ENCODE assay signal across 3 cellular contexts in the genomic region with DNA sequence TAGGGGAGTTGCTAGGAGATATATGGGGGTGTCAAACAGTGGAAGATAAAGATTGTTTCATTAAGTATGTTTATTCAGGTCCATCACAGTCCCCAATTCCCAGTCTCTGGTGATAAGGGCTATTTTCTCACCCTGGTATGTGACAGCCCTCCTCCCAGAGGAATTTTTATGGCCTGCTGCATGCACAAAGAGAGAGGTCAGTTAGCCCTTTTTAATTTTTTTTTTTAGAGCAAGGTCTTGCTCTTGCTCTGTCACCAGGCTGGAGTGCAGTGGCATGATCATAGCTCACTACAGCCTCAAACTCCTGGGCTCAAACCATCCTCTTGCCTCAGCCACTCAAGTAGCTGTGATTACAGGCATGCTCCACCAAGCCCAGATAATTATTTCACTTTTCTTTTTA.
A peak's percentile ranks its signal among the peaks of the same experiment; 100 is the strongest.
TF ChIP-seq lines count a peak whose summit lies in the region.

No MANE protein-coding gene starts in this region.

TF ChIP-seq in SK-N-SH treated with all-trans-retinoic acid at 6 μM for 48 hours, 23 proteins besides CTCF, POLR2A, EP300 and RAD21:
- TF ChIP-seq, protein P1, sequence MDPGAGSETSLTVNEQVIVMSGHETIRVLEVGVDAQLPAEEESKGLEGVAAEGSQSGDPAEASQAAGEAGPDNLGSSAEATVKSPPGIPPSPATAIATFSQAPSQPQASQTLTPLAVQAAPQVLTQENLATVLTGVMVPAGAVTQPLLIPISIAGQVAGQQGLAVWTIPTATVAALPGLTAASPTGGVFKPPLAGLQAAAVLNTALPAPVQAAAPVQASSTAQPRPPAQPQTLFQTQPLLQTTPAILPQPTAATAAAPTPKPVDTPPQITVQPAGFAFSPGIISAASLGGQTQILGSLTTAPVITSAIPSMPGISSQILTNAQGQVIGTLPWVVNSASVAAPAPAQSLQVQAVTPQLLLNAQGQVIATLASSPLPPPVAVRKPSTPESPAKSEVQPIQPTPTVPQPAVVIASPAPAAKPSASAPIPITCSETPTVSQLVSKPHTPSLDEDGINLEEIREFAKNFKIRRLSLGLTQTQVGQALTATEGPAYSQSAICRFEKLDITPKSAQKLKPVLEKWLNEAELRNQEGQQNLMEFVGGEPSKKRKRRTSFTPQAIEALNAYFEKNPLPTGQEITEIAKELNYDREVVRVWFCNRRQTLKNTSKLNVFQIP (CRISPR knock-in tag; IDR thresholded peaks at IDR 0.05; ENCODE audit: borderline replicate concordance, low read depth): no peak
- TF ChIP-seq ISL1 (CRISPR knock-in tag; IDR thresholded peaks at IDR 0.05): peak; percentile 18; the same call in 1 of the 2 replicates
TF ChIP-seq in SK-N-SH treated with all-trans-retinoic acid at 6 μM for 48 hours: peak in this region for 1.

TF ChIP-seq in SK-N-SH, 30 proteins besides CTCF, POLR2A, EP300 and RAD21 (continued from another document):
- TF ChIP-seq NFIC (IDR thresholded peaks at IDR 0.05; ENCODE audit: borderline replicate concordance) (no peak), RCOR1 (IDR thresholded peaks at IDR 0.05; ENCODE audit: low read length) (no peak), TEAD4 (IDR thresholded peaks at IDR 0.05; ENCODE audit: borderline replicate concordance, insufficient read depth) (no peak), SMC3 (IDR thresholded peaks at IDR 0.05; ENCODE audit: low read depth, low read length) (no peak), TAF1 (IDR thresholded peaks at IDR 0.05; ENCODE audit: borderline replicate concordance, low read depth, low read length) (no peak)
- TF ChIP-seq, protein P2, sequence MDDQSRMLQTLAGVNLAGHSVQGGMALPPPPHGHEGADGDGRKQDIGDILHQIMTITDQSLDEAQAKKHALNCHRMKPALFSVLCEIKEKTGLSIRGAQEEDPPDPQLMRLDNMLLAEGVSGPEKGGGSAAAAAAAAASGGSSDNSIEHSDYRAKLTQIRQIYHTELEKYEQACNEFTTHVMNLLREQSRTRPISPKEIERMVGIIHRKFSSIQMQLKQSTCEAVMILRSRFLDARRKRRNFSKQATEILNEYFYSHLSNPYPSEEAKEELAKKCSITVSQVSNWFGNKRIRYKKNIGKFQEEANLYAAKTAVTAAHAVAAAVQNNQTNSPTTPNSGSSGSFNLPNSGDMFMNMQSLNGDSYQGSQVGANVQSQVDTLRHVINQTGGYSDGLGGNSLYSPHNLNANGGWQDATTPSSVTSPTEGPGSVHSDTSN (IDR thresholded peaks at IDR 0.05): no peak

TF ChIP-seq in WTC11, 78 proteins besides CTCF, POLR2A, EP300 and RAD21 (continued from another document):
- TF ChIP-seq, protein P3, sequence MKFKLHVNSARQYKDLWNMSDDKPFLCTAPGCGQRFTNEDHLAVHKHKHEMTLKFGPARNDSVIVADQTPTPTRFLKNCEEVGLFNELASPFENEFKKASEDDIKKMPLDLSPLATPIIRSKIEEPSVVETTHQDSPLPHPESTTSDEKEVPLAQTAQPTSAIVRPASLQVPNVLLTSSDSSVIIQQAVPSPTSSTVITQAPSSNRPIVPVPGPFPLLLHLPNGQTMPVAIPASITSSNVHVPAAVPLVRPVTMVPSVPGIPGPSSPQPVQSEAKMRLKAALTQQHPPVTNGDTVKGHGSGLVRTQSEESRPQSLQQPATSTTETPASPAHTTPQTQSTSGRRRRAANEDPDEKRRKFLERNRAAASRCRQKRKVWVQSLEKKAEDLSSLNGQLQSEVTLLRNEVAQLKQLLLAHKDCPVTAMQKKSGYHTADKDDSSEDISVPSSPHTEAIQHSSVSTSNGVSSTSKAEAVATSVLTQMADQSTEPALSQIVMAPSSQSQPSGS (CRISPR knock-in tag; IDR thresholded peaks at IDR 0.05; ENCODE audit: borderline replicate concordance, low read depth): no peak
- TF ChIP-seq, protein P4, sequence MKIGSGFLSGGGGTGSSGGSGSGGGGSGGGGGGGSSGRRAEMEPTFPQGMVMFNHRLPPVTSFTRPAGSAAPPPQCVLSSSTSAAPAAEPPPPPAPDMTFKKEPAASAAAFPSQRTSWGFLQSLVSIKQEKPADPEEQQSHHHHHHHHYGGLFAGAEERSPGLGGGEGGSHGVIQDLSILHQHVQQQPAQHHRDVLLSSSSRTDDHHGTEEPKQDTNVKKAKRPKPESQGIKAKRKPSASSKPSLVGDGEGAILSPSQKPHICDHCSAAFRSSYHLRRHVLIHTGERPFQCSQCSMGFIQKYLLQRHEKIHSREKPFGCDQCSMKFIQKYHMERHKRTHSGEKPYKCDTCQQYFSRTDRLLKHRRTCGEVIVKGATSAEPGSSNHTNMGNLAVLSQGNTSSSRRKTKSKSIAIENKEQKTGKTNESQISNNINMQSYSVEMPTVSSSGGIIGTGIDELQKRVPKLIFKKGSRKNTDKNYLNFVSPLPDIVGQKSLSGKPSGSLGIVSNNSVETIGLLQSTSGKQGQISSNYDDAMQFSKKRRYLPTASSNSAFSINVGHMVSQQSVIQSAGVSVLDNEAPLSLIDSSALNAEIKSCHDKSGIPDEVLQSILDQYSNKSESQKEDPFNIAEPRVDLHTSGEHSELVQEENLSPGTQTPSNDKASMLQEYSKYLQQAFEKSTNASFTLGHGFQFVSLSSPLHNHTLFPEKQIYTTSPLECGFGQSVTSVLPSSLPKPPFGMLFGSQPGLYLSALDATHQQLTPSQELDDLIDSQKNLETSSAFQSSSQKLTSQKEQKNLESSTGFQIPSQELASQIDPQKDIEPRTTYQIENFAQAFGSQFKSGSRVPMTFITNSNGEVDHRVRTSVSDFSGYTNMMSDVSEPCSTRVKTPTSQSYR (CRISPR knock-in tag; IDR thresholded peaks at IDR 0.05): no peak
- TF ChIP-seq, protein P5, sequence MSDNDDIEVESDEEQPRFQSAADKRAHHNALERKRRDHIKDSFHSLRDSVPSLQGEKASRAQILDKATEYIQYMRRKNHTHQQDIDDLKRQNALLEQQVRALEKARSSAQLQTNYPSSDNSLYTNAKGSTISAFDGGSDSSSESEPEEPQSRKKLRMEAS (CRISPR knock-in tag; IDR thresholded peaks at IDR 0.05): no peak
- TF ChIP-seq JAZF1 (CRISPR knock-in tag; IDR thresholded peaks at IDR 0.05): no peak
- no peak for TF ChIP-seq TEAD4 (CRISPR knock-in tag; IDR thresholded peaks at IDR 0.05)
- TF ChIP-seq, protein P6, sequence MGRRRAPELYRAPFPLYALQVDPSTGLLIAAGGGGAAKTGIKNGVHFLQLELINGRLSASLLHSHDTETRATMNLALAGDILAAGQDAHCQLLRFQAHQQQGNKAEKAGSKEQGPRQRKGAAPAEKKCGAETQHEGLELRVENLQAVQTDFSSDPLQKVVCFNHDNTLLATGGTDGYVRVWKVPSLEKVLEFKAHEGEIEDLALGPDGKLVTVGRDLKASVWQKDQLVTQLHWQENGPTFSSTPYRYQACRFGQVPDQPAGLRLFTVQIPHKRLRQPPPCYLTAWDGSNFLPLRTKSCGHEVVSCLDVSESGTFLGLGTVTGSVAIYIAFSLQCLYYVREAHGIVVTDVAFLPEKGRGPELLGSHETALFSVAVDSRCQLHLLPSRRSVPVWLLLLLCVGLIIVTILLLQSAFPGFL (CRISPR knock-in tag; IDR thresholded peaks at IDR 0.05; ENCODE audit: borderline replicate concordance): no peak
- no peak for TF ChIP-seq PRRX2 (CRISPR knock-in tag; IDR thresholded peaks at IDR 0.05)
- TF ChIP-seq, protein P7, sequence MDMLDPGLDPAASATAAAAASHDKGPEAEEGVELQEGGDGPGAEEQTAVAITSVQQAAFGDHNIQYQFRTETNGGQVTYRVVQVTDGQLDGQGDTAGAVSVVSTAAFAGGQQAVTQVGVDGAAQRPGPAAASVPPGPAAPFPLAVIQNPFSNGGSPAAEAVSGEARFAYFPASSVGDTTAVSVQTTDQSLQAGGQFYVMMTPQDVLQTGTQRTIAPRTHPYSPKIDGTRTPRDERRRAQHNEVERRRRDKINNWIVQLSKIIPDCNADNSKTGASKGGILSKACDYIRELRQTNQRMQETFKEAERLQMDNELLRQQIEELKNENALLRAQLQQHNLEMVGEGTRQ (CRISPR knock-in tag; IDR thresholded peaks at IDR 0.05): no peak
- TF ChIP-seq, protein P8, sequence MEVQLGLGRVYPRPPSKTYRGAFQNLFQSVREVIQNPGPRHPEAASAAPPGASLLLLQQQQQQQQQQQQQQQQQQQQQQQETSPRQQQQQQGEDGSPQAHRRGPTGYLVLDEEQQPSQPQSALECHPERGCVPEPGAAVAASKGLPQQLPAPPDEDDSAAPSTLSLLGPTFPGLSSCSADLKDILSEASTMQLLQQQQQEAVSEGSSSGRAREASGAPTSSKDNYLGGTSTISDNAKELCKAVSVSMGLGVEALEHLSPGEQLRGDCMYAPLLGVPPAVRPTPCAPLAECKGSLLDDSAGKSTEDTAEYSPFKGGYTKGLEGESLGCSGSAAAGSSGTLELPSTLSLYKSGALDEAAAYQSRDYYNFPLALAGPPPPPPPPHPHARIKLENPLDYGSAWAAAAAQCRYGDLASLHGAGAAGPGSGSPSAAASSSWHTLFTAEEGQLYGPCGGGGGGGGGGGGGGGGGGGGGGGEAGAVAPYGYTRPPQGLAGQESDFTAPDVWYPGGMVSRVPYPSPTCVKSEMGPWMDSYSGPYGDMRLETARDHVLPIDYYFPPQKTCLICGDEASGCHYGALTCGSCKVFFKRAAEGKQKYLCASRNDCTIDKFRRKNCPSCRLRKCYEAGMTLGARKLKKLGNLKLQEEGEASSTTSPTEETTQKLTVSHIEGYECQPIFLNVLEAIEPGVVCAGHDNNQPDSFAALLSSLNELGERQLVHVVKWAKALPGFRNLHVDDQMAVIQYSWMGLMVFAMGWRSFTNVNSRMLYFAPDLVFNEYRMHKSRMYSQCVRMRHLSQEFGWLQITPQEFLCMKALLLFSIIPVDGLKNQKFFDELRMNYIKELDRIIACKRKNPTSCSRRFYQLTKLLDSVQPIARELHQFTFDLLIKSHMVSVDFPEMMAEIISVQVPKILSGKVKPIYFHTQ (CRISPR knock-in tag; IDR thresholded peaks at IDR 0.05): no peak
- TF ChIP-seq, protein P9, sequence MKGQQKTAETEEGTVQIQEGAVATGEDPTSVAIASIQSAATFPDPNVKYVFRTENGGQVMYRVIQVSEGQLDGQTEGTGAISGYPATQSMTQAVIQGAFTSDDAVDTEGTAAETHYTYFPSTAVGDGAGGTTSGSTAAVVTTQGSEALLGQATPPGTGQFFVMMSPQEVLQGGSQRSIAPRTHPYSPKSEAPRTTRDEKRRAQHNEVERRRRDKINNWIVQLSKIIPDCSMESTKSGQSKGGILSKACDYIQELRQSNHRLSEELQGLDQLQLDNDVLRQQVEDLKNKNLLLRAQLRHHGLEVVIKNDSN (CRISPR knock-in tag; IDR thresholded peaks at IDR 0.05): no peak
- TF ChIP-seq CREB1 (CRISPR knock-in tag; IDR thresholded peaks at IDR 0.05): no peak
- no peak for TF ChIP-seq ZNF416 (CRISPR knock-in tag; IDR thresholded peaks at IDR 0.05)
